Comparison of ENCODE assay signal across 19 cellular contexts in the genomic region with DNA sequence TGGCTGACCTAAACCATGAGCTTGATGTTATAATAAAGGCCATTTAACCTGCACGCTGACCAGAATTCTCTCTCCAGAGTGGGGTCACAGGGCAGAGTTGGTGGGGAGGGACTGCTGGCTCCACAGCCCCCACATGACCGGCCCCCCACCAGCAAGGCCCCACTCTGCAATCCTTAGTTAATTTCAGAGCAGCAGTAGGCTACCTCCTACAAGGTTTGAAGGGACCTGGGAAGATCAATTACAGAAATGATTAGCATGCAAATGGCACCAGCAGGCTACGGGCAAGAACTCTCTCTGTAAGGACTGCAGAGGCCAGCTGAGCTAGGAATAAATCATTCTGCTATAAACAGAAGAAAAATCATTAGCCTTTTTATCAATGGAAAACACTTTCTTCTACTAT.
DNase-seq lines count a peak whose midpoint lies in the region; ATAC-seq, FAIRE-seq and TF ChIP-seq lines count a peak whose summit lies in the region.
"Had no signal": no experiment of that assay in that cellular context is flagged by ENCODE, and none has a peak within 500 bp of the region (broad histone marks: within the 10 kb centered on the region; RNA-seq: fewer than 3 reads in every experiment).

No MANE protein-coding gene starts in this region.

- H2BK12ac ChIP-seq in H1 (ENCODE audit: low read depth, low read length) (no peak overlapping the region), mesenchymal stem cell (ENCODE audit: low read length in 2 of 2) (no peak overlapping the region)

- H3K14ac ChIP-seq in H1 (ENCODE audit: insufficient read length) (no peak overlapping the region), mesenchymal stem cell (ENCODE audit: low read length in 2 of 2) (no peak overlapping the region)

- H3K23ac ChIP-seq in H1 (ENCODE audit: insufficient read length) (no peak overlapping the region), mesenchymal stem cell (ENCODE audit: low read length in 2 of 2) (no peak overlapping the region)

- no peak overlapping the region for H4K91ac ChIP-seq in H1 (replicated peaks; ENCODE audit: insufficient read length, low read length)
- H4K91ac ChIP-seq in mesenchymal stem cell (ENCODE audit: low read length), result no peak overlapping the region

- no peak overlapping the region for H4K5ac ChIP-seq in H1 (ENCODE audit: insufficient read length, low read depth, low read length)

- H3K36me3 Mint-ChIP-seq in GM23338 (ENCODE audit: low read depth), result no peaks in the 10 kb centered on the region; the same call in 2 of the 3 replicates

- POLR2A ChIA-PET in H1 (lab: Charles Lee; ENCODE audit: partially characterized antibody), result no interaction called here

- H3K36me3 ChIP-seq in GM23338 (ENCODE audit: insufficient read depth) (no peaks in the 10 kb centered on the region), H1 (ENCODE audit: control insufficient read depth in 2 of 4, insufficient read depth in 4 of 4, low read length in 3 of 4) (no peaks in the 10 kb centered on the region), mesenchymal stem cell (ENCODE audit: control insufficient read depth in 1 of 2, insufficient read depth in 2 of 2, low read depth in 1 of 2, low read length in 2 of 2) (no peaks in the 10 kb centered on the region)

- H3K9me3 ChIP-seq in H1 (ENCODE audit: insufficient read depth in 2 of 2, low read depth in 1 of 2, low read length in 1 of 2) (no peaks in the 10 kb centered on the region; a peak in 2 of 4 replicates), mesenchymal stem cell (ENCODE audit: control insufficient read depth, low read length) (no peaks in the 10 kb centered on the region)
- H3K9me3 ChIP-seq: SK-N-SH had no signal

- no peak overlapping the region for H3K18ac ChIP-seq in H1 (ENCODE audit: extremely low read depth, low read length)
- no peak overlapping the region for H3K18ac ChIP-seq in mesenchymal stem cell (ENCODE audit: low read depth in 1 of 2, low read length in 2 of 2)

- H3K23me2 ChIP-seq in H1 (ENCODE audit: low read depth, low read length), result peaks cover 2% of the 10 kb centered on the region; the same call in 1 of the 2 replicates

- no peak overlapping the region for H2AFZ ChIP-seq in GM23338
- no peak overlapping the region for H2AFZ ChIP-seq in H1 (ENCODE audit: low read length)
- H2AFZ ChIP-seq in mesenchymal stem cell (ENCODE audit: low read depth, low read length), result no peak overlapping the region
- H2AFZ ChIP-seq: GM23248 had no signal

- TF ChIP-seq EP300 in H1 (IDR thresholded peaks at IDR 0.05; ENCODE audit: borderline replicate concordance in 1 of 2, low read depth in 2 of 2, low read length in 2 of 2), result no peak

- no peaks in the 10 kb centered on the region for H3F3A ChIP-seq in GM23338 (replicated peaks; ENCODE audit: low read depth)

- peaks cover 51% of the 10 kb centered on the region for H3K4me1 ChIP-seq in GM23338 (ENCODE audit: insufficient read depth)
- H3K4me1 ChIP-seq in H1 (replicated peaks in 1 of 4; ENCODE audit: control insufficient read depth in 3 of 4, insufficient read depth in 4 of 4, low read length in 3 of 4), result peaks cover 8 to 20% (median 18%) of the 10 kb centered on the region in 4 experiments
- H3K4me1 ChIP-seq in mesenchymal stem cell (ENCODE audit: control insufficient read depth, insufficient read depth, low read depth, low read length), result no peaks in the 10 kb centered on the region

- H4K20me1 ChIP-seq in GM23338 (replicated peaks; ENCODE audit: insufficient read depth) (no peaks in the 10 kb centered on the region), H1 (replicated peaks in 1 of 2; ENCODE audit: control insufficient read depth in 1 of 2, insufficient read depth in 2 of 2, low read length in 2 of 2) (no peaks in the 10 kb centered on the region)

- H2BK15ac ChIP-seq in H1 (ENCODE audit: low read length), result no peak overlapping the region
- no peak overlapping the region for H2BK15ac ChIP-seq in mesenchymal stem cell (ENCODE audit: low read depth, poor library complexity, severe bottlenecking)

- H2BK5ac ChIP-seq in H1 (ENCODE audit: low read depth, low read length) (no peak overlapping the region), mesenchymal stem cell (ENCODE audit: low read depth, low read length, poor library complexity, severe bottlenecking) (no peak overlapping the region)

- no peak for TF ChIP-seq POLR2A in H1 (IDR thresholded peaks at IDR 0.05; ENCODE audit: control extremely low read depth in 1 of 2, low read depth in 2 of 2, low read length in 2 of 2)

- H3K27me3 Mint-ChIP-seq in GM23338 (ENCODE audit: insufficient read depth, low read depth, poor library complexity), result peaks cover 10% of the 10 kb centered on the region

- H3K56ac ChIP-seq in H1 (replicated peaks; ENCODE audit: insufficient read length, low read depth, low read length), result no peak overlapping the region

- H3K27ac Mint-ChIP-seq in GM23338, result no peak overlapping the region
- H3K27ac Mint-ChIP-seq: B cell had no signal

- no peaks in the 10 kb centered on the region for H3K9me2 ChIP-seq in GM23338 (ENCODE audit: insufficient read depth)
- H3K9me2 ChIP-seq: SK-N-SH had no signal

- peak; percentile 66 for FAIRE-seq in H1 (lab: Jason Lieb, UNC)
- FAIRE-seq: GM19239 had no signal

- peak; percentile 61 for DNase-seq in GM23338 (ENCODE audit: low spot score)
- DNase-seq in NCI-H524 (lab: John Stamatoyannopoulos, UW), result peak; percentile 63 to 72
- DNase-seq in H1 (ENCODE audit: low read depth in 1 of 2, low spot score in 2 of 2), result no peak
- no peak for DNase-seq in mesenchymal stem cell
- DNase-seq in NCI-H510A (lab: John Stamatoyannopoulos, UW), result no peak
- no peak for DNase-seq in ureter (ENCODE audit: low spot score)
- no peak for DNase-seq in dermis blood vessel endothelial cell
- DNase-seq: COR-L47; DMS153; GF-D8; GM23248; NCI-H187; NCI-H2227 treated with DMSO at 0.1 percent for 48 hours; NCI-H526 treated with DMSO at 0.1 percent for 48 hours; NK-92 treated with Interleukin-12 subunit alpha and Interleukin-12 subunit beta, amount 100 ng/mL, for 24 hours; SHP77; SK-N-SH had no signal

- CTCF ChIA-PET in H1 (lab: Charles Lee; ENCODE audit: partially characterized antibody), result no interaction called here

- H2BK120ac ChIP-seq in H1 (replicated peaks; ENCODE audit: low read depth, low read length), result no peak overlapping the region
- no peak overlapping the region for H2BK120ac ChIP-seq in mesenchymal stem cell (ENCODE audit: low read depth, low read length)

- WGBS in H1 (ENCODE audit: extremely low coverage in 1 of 2, insufficient coverage in 1 of 2, insufficient read length in 1 of 2, insufficient replicate concordance in 2 of 2, low coverage in 1 of 2, low lambda C conversion rate in 2 of 2, missing lambda C conversion rate in 1 of 2), 2 experiments, result 5% methylated on average over 3 of the region's 3 CpGs; no CpG with 5 or more reads in 1 of the 2 experiments
- WGBS in mesenchymal stem cell, result 58% methylated on average over 2 of the region's 3 CpGs

- peak; percentile 87 for ATAC-seq in GM23338

- TF ChIP-seq RAD21 in H1 (IDR thresholded peaks at IDR 0.05 in 1 of 2, conservative IDR thresholded peaks at IDR 0.05 in 1 of 2; ENCODE audit: low read depth in 2 of 2, low read length in 2 of 2), result no peak

- peaks cover 8% of the 10 kb centered on the region; the same call in 1 of the 2 replicates for H3K27me3 ChIP-seq in GM23338 (ENCODE audit: insufficient read depth)
- no peaks in the 10 kb centered on the region; a peak in 2 of 7 replicates for H3K27me3 ChIP-seq in H1 (replicated peaks in 1 of 4; ENCODE audit: control insufficient read depth in 3 of 4, extremely low read depth in 1 of 4, insufficient read depth in 3 of 4, low read length in 3 of 4)
- no peaks in the 10 kb centered on the region for H3K27me3 ChIP-seq in mesenchymal stem cell (ENCODE audit: control insufficient read depth in 1 of 2, insufficient read depth in 1 of 2, low read length in 2 of 2)

- H3K4me2 ChIP-seq in GM23338 (peak overlapping the region; percentile 62), H1 (ENCODE audit: insufficient read depth in 1 of 2, low read depth in 2 of 2, low read length in 2 of 2) (peak overlapping the region; percentile 16 to 39; a peak in 3 of 4 replicates), mesenchymal stem cell (ENCODE audit: low read length, poor library complexity, severe bottlenecking) (no peak overlapping the region)
- H3K4me2 ChIP-seq: SK-N-SH had no signal

- H3K9ac ChIP-seq in H1 (replicated peaks in 1 of 4; ENCODE audit: extremely low read depth in 1 of 4, low read depth in 3 of 4, low read length in 3 of 4) (no peak overlapping the region), mesenchymal stem cell (ENCODE audit: low read length) (no peak overlapping the region)
- H3K9ac ChIP-seq: GM23248, SK-N-SH had no signal

- H2AK5ac ChIP-seq in H1 (ENCODE audit: low read depth, low read length), result no peak overlapping the region
- no peak overlapping the region for H2AK5ac ChIP-seq in mesenchymal stem cell (ENCODE audit: low read length, severe bottlenecking)

- H3K4me3 ChIP-seq in GM23338, result peak overlapping the region; percentile 31
- peak overlapping the region in 2 of 4 experiments; percentile 23 to 24; a peak in 2 of 8 replicates for H3K4me3 ChIP-seq in H1 (ENCODE audit: extremely low read depth in 1 of 4, insufficient read depth in 2 of 4, low read depth in 3 of 4, low read length in 4 of 4)
- no peak overlapping the region for H3K4me3 ChIP-seq in mesenchymal stem cell (ENCODE audit: insufficient read depth in 1 of 2, low read depth in 1 of 2, low read length in 2 of 2)
- H3K4me3 ChIP-seq: GM23248 had no signal

- TF ChIP-seq CTCF in GM23338 (conservative IDR thresholded peaks at IDR 0.05; ENCODE audit: low read depth in 2 of 2) (no peak), H1 (IDR thresholded peaks at IDR 0.05; ENCODE audit: control extremely low read depth in 1 of 3, insufficient read depth in 1 of 3, low read depth in 1 of 3, low read length in 3 of 3) (no peak)

- H2BK20ac ChIP-seq in H1 (ENCODE audit: low read length), result no peak overlapping the region

- H3K27ac ChIP-seq in GM23338 (ENCODE audit: low read depth), result no peak overlapping the region
- H3K27ac ChIP-seq in H1 (ENCODE audit: low read depth, low read length), result no peak overlapping the region
- no peak overlapping the region for H3K27ac ChIP-seq in mesenchymal stem cell (ENCODE audit: low read length, poor library complexity, severe bottlenecking)
- H3K27ac ChIP-seq: GM23248 had no signal

- no peaks in the 10 kb centered on the region for H3K79me2 ChIP-seq in GM23338 (replicated peaks; ENCODE audit: insufficient read depth)
- H3K79me2 ChIP-seq in H1 (ENCODE audit: control insufficient read depth in 1 of 2, insufficient read depth in 2 of 2, low read length in 2 of 2), result no peaks in the 10 kb centered on the region

- peaks cover 56% of the 10 kb centered on the region for H3K4me1 Mint-ChIP-seq in GM23338
- H3K4me1 Mint-ChIP-seq: B cell had no signal

- H3K4me3 Mint-ChIP-seq in GM23338, result peak overlapping the region; percentile 39
- H3K4me3 Mint-ChIP-seq: B cell had no signal

- H3K4ac ChIP-seq in H1 (replicated peaks; ENCODE audit: insufficient read length, low read depth, low read length) (no peak overlapping the region), mesenchymal stem cell (ENCODE audit: low read depth in 1 of 2, low read length in 2 of 2) (no peak overlapping the region)

- no peaks in the 10 kb centered on the region for H3K79me1 ChIP-seq in H1 (ENCODE audit: low read depth, low read length)
- no peaks in the 10 kb centered on the region for H3K79me1 ChIP-seq in mesenchymal stem cell (replicated peaks; ENCODE audit: low read length, poor library complexity, severe bottlenecking)

- H4K8ac ChIP-seq in H1 (ENCODE audit: extremely low read depth, insufficient read depth, low read length) (no peak overlapping the region), mesenchymal stem cell (ENCODE audit: low read length) (peak overlapping the region; percentile 42)

- H3K9me3 Mint-ChIP-seq in GM23338, result peaks cover 4% of the 10 kb centered on the region; the same call in 2 of the 3 replicates

Comparison
In these comparisons a context has a peak if more than half of its experiments do, and no peak if none do; other contexts are left out.
1. DNase-seq: peak in GM23338 (single experiment) and NCI-H524 (2 of 2); none in H1 (0 of 2), mesenchymal stem cell (single experiment), NCI-H510A (single experiment), ureter (single experiment) and dermis blood vessel endothelial cell (single experiment).